8 cellular contexts compared by ENCODE assay signal in genomic region chr2:208062113-208062512, GRCh38. TPM values are rescaled to one million over a fixed set of nuclear protein-coding genes. Genes with fewer than 3 reads are reported as not detected.
DNase-seq lines count a peak whose midpoint lies in the region; ATAC-seq and TF ChIP-seq lines count a peak whose summit lies in the region.

No MANE protein-coding gene starts in this region.

- no peaks in the 10 kb centered on the region for H3K4me1 ChIP-seq in CD4-positive, CD25-positive, alpha-beta regulatory T cell (ENCODE audit: control insufficient read depth, insufficient read depth, low read length, poor library complexity, severe bottlenecking)
- no peaks in the 10 kb centered on the region for H3K4me1 ChIP-seq in HEK293 (ENCODE audit: control insufficient read depth, insufficient read depth, low read length)

- H3K27me3 Mint-ChIP-seq in CD4-positive, CD25-positive, alpha-beta regulatory T cell = peaks cover 15% of the 10 kb centered on the region
- H3K27me3 Mint-ChIP-seq in activated T-cell treated with anti-CD3 and anti-CD28 coated beads, Interleukin-2, amount 50 U/mL, for 24 hours = no peaks in the 10 kb centered on the region

- no peak overlapping the region for H3K4me3 Mint-ChIP-seq in CD4-positive, CD25-positive, alpha-beta regulatory T cell
- H3K4me3 Mint-ChIP-seq in activated T-cell treated with anti-CD3 and anti-CD28 coated beads, Interleukin-2, amount 50 U/mL, for 24 hours = no peak overlapping the region

- no peak for TF ChIP-seq CTCF in HEK293 (tag by site-specific recombination; IDR thresholded peaks at IDR 0.05)
- peak; percentile 35 for TF ChIP-seq CTCF in SU-DHL-6 (IDR thresholded peaks at IDR 0.05; ENCODE audit: insufficient read depth, low read length, poor library complexity, severe bottlenecking)

- CTCF ChIA-PET in HEK293 (lab: Yijun Ruan, JAX) = interaction anchor here (0.6 to 0.9 kb wide), 4 partner anchors 27 to 340 kb away, joined by 3 to 4 read pairs (median 4); no protein-coding TSS in a partner anchor

- no peaks in the 10 kb centered on the region for H3K9me3 Mint-ChIP-seq in CD4-positive, CD25-positive, alpha-beta regulatory T cell
- H3K9me3 Mint-ChIP-seq in activated T-cell treated with anti-CD3 and anti-CD28 coated beads, Interleukin-2, amount 50 U/mL, for 24 hours = no peaks in the 10 kb centered on the region

- no peaks in the 10 kb centered on the region for H3K9me3 ChIP-seq in CD4-positive, CD25-positive, alpha-beta regulatory T cell (ENCODE audit: control insufficient read depth in 2 of 2, low read length in 2 of 2)
- H3K9me3 ChIP-seq in HEK293 (ENCODE audit: control insufficient read depth, insufficient read depth, low read depth, low read length) (no peaks in the 10 kb centered on the region), SU-DHL-6 (ENCODE audit: insufficient read depth, low read length) (no peaks in the 10 kb centered on the region)

- no peaks in the 10 kb centered on the region for H3K27me3 ChIP-seq in CD4-positive, CD25-positive, alpha-beta regulatory T cell (ENCODE audit: control insufficient read depth, insufficient read depth, low read length)
- H3K27me3 ChIP-seq in SU-DHL-6 (ENCODE audit: low read length) = no peaks in the 10 kb centered on the region

- no peak overlapping the region for H3K9ac ChIP-seq in SU-DHL-6 (ENCODE audit: low read length)

- no peak overlapping the region for H3K4me2 ChIP-seq in SU-DHL-6 (ENCODE audit: low read depth, low read length, poor library complexity, severe bottlenecking)

- no peaks in the 10 kb centered on the region for H3K36me3 Mint-ChIP-seq in CD4-positive, CD25-positive, alpha-beta regulatory T cell
- H3K36me3 Mint-ChIP-seq in activated T-cell treated with anti-CD3 and anti-CD28 coated beads, Interleukin-2, amount 50 U/mL, for 24 hours (ENCODE audit: low read depth) = no peaks in the 10 kb centered on the region

- H3K4me1 Mint-ChIP-seq in CD4-positive, CD25-positive, alpha-beta regulatory T cell = no peaks in the 10 kb centered on the region
- H3K4me1 Mint-ChIP-seq in activated T-cell treated with anti-CD3 and anti-CD28 coated beads, Interleukin-2, amount 50 U/mL, for 24 hours (ENCODE audit: low read depth) = no peaks in the 10 kb centered on the region

- ATAC-seq in CD4-positive, CD25-positive, alpha-beta regulatory T cell (ENCODE audit: low read depth in 2 of 2) = no peak
- ATAC-seq in HG03565 (IDR thresholded peaks at IDR 0.05; ENCODE audit: unreplicated experiment) (no peak), HG02623 (IDR thresholded peaks at IDR 0.05; ENCODE audit: unreplicated experiment) (no peak)

- H3K27ac Mint-ChIP-seq in CD4-positive, CD25-positive, alpha-beta regulatory T cell = no peak overlapping the region
- H3K27ac Mint-ChIP-seq in activated T-cell treated with anti-CD3 and anti-CD28 coated beads, Interleukin-2, amount 50 U/mL, for 24 hours = no peak overlapping the region

- no peaks in the 10 kb centered on the region for H3K9me2 ChIP-seq in SU-DHL-6 (replicated peaks; ENCODE audit: insufficient read depth, low read length)

- no peaks in the 10 kb centered on the region for H3K36me3 ChIP-seq in CD4-positive, CD25-positive, alpha-beta regulatory T cell (ENCODE audit: control insufficient read depth, insufficient read depth, low read length)
- no peaks in the 10 kb centered on the region for H3K36me3 ChIP-seq in HEK293 (ENCODE audit: control insufficient read depth in 2 of 2, insufficient read depth in 1 of 2, low read length in 2 of 2)
- no peaks in the 10 kb centered on the region for H3K36me3 ChIP-seq in SU-DHL-6 (ENCODE audit: low read length)

- no peaks in the 10 kb centered on the region for H3F3A ChIP-seq in SU-DHL-6 (ENCODE audit: insufficient read depth)

- no peak overlapping the region for H3K4me3 ChIP-seq in CD4-positive, CD25-positive, alpha-beta regulatory T cell (ENCODE audit: low read depth, low read length)
- H3K4me3 ChIP-seq in HEK293 (ENCODE audit: low read depth, low read length) (no peak overlapping the region), SU-DHL-6 (ENCODE audit: insufficient read depth, low read length, poor library complexity, severe bottlenecking) (no peak overlapping the region)

- H4K20me1 ChIP-seq in SU-DHL-6 (ENCODE audit: low read depth, low read length) = no peaks in the 10 kb centered on the region

- peak in 2 of 3 donors; percentile 15 to 31 for DNase-seq in CD4-positive, CD25-positive, alpha-beta regulatory T cell
- DNase-seq in iris pigment epithelial cell (ENCODE audit: low read depth) (peak; percentile 60), DMS79 treated with DMSO at 0.1 percent for 48 hours (lab: John Stamatoyannopoulos, UW) (no peak)
- no peak for DNase-seq in activated T-cell treated with anti-CD3 and anti-CD28 coated beads, Interleukin-2, amount 50 U/mL, for 24 hours

- H3K79me2 ChIP-seq in SU-DHL-6 (ENCODE audit: insufficient read depth, low read length) = no peaks in the 10 kb centered on the region

- POLR2A ChIA-PET in HEK293 (lab: Yijun Ruan, JAX) = no interaction called here

- no peak overlapping the region for H3K27ac ChIP-seq in CD4-positive, CD25-positive, alpha-beta regulatory T cell (ENCODE audit: insufficient read depth, low read length, poor library complexity, severe bottlenecking)
- H3K27ac ChIP-seq in HEK293 (ENCODE audit: extremely low read depth, low read depth, low read length) (no peak overlapping the region), SU-DHL-6 (ENCODE audit: low read depth, low read length) (no peak overlapping the region)

- H2AFZ ChIP-seq in SU-DHL-6 (ENCODE audit: low read depth, low read length, severe bottlenecking) = no peak overlapping the region

TF ChIP-seq in HEK293, 187 proteins besides CTCF, POLR2A, EP300 and RAD21:
- peak; percentile 32 for TF ChIP-seq ZNF654 (tag by site-specific recombination; IDR thresholded peaks at IDR 0.05; ENCODE audit: low read depth)
- TF ChIP-seq, protein P1, sequence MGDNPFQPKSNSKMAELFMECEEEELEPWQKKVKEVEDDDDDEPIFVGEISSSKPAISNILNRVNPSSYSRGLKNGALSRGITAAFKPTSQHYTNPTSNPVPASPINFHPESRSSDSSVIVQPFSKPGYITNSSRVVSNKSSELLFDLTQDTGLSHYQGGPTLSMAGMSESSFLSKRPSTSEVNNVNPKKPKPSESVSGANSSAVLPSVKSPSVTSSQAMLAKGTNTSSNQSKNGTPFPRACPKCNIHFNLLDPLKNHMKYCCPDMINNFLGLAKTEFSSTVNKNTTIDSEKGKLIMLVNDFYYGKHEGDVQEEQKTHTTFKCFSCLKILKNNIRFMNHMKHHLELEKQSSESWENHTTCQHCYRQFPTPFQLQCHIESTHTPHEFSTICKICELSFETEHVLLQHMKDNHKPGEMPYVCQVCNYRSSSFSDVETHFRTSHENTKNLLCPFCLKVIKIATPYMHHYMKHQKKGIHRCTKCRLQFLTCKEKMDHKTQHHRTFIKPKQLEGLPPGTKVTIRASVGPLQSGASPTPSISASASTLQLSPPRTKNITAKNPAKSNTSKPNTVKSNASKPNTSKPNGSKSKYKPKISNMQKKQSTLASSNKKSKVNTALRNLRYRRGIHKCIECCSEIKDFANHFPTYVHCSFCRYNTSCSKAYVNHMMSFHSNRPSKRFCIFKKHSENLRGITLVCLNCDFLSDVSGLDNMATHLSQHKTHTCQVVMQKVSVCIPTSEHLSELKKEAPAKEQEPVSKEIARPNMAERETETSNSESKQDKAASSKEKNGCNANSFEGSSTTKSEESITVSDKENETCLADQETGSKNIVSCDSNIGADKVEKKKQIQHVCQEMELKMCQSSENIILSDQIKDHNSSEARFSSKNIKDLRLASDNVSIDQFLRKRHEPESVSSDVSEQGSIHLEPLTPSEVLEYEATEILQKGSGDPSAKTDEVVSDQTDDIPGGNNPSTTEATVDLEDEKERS (tag by site-specific recombination; IDR thresholded peaks at IDR 0.05) = no peak
TF ChIP-seq in HEK293: peak in this region for 1.

RNA-seq across cellular contexts. Expression of gene PLEKHM3, which starts 36.8 kb away (rescaled TPM):
- 15.1 TPM for total RNA-seq in CD4-positive, CD25-positive, alpha-beta regulatory T cell
- 1 to 10 TPM; 2.7 to 3.9 (median 3.1) TPM for polyA plus RNA-seq in CD4-positive, CD25-positive, alpha-beta regulatory T cell

Comparison
In these comparisons a context has a peak if more than half of its experiments do, and no peak if none do; other contexts are left out.
1. DNase-seq: peak in CD4-positive, CD25-positive, alpha-beta regulatory T cell (2 of 3) and iris pigment epithelial cell (single experiment); none in DMS79 treated with DMSO at 0.1 percent for 48 hours (single experiment) and activated T-cell treated with anti-CD3 and anti-CD28 coated beads, Interleukin-2, amount 50 U/mL, for 24 hours (single experiment).